ENCODE assay signal across 8 cellular contexts in the genomic region with DNA sequence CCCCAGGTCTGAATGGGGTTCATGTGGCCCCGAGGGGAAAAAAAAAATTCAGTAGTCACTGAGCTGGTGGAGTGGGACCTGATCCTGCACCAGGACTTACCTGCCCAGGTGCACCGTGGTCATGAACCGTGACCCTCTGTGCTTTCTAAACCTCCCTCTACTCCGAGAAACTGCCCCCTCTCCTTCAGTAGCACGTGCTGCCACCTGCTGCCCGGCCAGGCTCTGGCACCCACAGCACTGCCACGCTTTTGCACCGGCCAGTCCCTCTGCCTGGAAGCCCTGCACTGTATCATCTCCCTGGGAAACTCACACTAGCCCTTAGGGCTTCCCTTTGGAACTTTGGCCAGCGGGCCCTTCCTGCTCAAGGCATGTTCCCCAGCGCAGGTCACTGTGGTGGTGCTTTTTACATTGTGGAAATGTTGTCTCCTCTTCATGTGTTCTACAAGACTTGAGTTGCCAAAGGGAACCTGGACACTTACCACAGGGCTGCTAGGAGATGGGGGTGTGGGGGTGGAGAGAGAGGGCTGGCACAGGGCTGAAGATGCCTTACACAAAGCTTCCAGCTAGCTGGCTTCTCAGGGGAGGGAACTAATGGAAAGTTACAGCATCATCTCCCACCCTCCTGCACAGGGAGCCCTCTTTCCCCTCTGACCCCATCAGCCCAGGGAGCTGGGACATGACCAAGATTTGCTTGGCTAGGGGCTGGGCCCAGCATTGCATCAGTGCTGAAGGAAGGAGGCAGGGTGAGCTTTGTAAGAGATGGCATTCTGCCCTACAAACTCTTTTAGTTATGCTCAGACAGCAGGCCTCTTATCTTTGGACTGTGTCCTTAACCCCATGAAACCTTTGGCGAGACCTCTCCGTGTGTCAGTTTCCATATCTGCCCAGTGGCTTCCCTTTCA. TPM values are rescaled to one million over a fixed set of nuclear protein-coding genes. Genes with fewer than 3 reads are reported as not detected.
DNase-seq lines count a peak whose midpoint lies in the region; ATAC-seq, FAIRE-seq and TF ChIP-seq lines count a peak whose summit lies in the region.

No MANE protein-coding gene starts in this region.

- H3K36me3 Mint-ChIP-seq in CD14-positive monocyte = no peaks in the 10 kb centered on the region

- TF ChIP-seq POLR2A in H54 (IDR thresholded peaks at IDR 0.05; ENCODE audit: low read depth, low read length) = no peak

- H3K4me1 ChIP-seq in RWPE2 (ENCODE audit: insufficient read depth, poor library complexity, severe bottlenecking) (no peaks in the 10 kb centered on the region), right cardiac atrium (ENCODE audit: control insufficient read depth, insufficient read depth, low read length) (peaks cover 2% of the 10 kb centered on the region)

- in situ Hi-C loops in G401 (cut with HindIII; ENCODE audit: low sequenced_read_pairs) = no loop called here

- DNase-seq in AG09309 (ENCODE audit: low read depth) (no peak), H54 (ENCODE audit: insufficient read length, low spot score) (peak; percentile 49), RWPE2 (ENCODE audit: low spot score) (no peak), right cardiac atrium (peak in 1 of 3 donors; percentile 37), urothelium cell line (ENCODE audit: low spot score) (peak; percentile 74), CD14-positive monocyte (ENCODE audit: low spot score) (no peak), occipital lobe (lab: John Stamatoyannopoulos, UW) (no peak), G401 (ENCODE audit: low spot score) (no peak)

- H3K9me3 ChIP-seq in RWPE2 (ENCODE audit: severe bottlenecking) = no peaks in the 10 kb centered on the region
- H3K9me3 ChIP-seq in right cardiac atrium (ENCODE audit: control insufficient read depth, low read length) = no peaks in the 10 kb centered on the region

- H3K27ac ChIP-seq in RWPE2 (ENCODE audit: poor library complexity, severe bottlenecking) = no peak overlapping the region
- no peak overlapping the region for H3K27ac ChIP-seq in right cardiac atrium (ENCODE audit: low read length)

- no peak overlapping the region for H3K4me3 ChIP-seq in AG09309 (ENCODE audit: control insufficient read depth, low read depth, low read length)
- H3K4me3 ChIP-seq in RWPE2 (ENCODE audit: severe bottlenecking) = no peak overlapping the region
- H3K4me3 ChIP-seq in right cardiac atrium (ENCODE audit: low read length) = no peak overlapping the region

- TF ChIP-seq CTCF in AG09309 (IDR thresholded peaks at IDR 0.05; ENCODE audit: control insufficient read depth, insufficient read depth, low read depth, low read length, missing control alignments) (peak; percentile 57), RWPE2 (IDR thresholded peaks at IDR 0.05; ENCODE audit: poor library complexity, severe bottlenecking) (peak; percentile 89), CD14-positive monocyte (IDR thresholded peaks at IDR 0.05) (no peak)

- peak overlapping the region in 1 of 7 donors; percentile 24 for H3K27ac Mint-ChIP-seq in CD14-positive monocyte

- peaks cover 33 to 44% (median 35%) of the 10 kb centered on the region in 3 donors for H3K27me3 Mint-ChIP-seq in CD14-positive monocyte (ENCODE audit: low read depth in 3 of 3)

- no peak overlapping the region for H3K4me3 Mint-ChIP-seq in CD14-positive monocyte

- no peaks in the 10 kb centered on the region for H3K4me1 Mint-ChIP-seq in CD14-positive monocyte

- H3K9me3 Mint-ChIP-seq in CD14-positive monocyte = peaks cover 0 to 9% (median 0%) of the 10 kb centered on the region in 7 donors

- WGBS in right cardiac atrium = 25% methylated on average over 12 of the region's 12 CpGs

- peak; percentile 53 for ATAC-seq in RWPE2 (ENCODE audit: low read depth)
- ATAC-seq in right cardiac atrium = peak; percentile 43 to 57

- intact Hi-C loops in right cardiac atrium (cut with DNase I) (no loop called here), CD14-positive monocyte (cut with micrococcal nuclease) (no loop called here)

- peaks cover 61% of the 10 kb centered on the region for H3K27me3 ChIP-seq in RWPE2 (ENCODE audit: insufficient read depth, poor library complexity, severe bottlenecking)
- no peaks in the 10 kb centered on the region for H3K27me3 ChIP-seq in right cardiac atrium (ENCODE audit: control insufficient read depth, insufficient read depth)

- H3K36me3 ChIP-seq in RWPE2 (ENCODE audit: low read depth) = no peaks in the 10 kb centered on the region

- FAIRE-seq in H54 (lab: Jason Lieb, UNC) (no peak), urothelium cell line (lab: Jason Lieb, UNC) (no peak)

RNA-seq across cellular contexts. Expression of gene PTPRT, which starts 2.5 kb away (rescaled TPM):
- total RNA-seq in right cardiac atrium = under 1 TPM; 0.06 to 0.40 (median 0.20) TPM
- 0.07 TPM for polyA plus RNA-seq in right cardiac atrium
- polyA plus RNA-seq in CD14-positive monocyte = not detected
- total RNA-seq in occipital lobe = 17.8 TPM
- under 0.01 TPM in 1 of 2 replicates, not detected in the other for total RNA-seq in G401 (2014; rRNA removed; shearing (Covaris generic))

Comparison
In these comparisons a context has a peak if more than half of its experiments do, and no peak if none do; other contexts are left out.
1. DNase-seq: peak in H54 (single experiment) and urothelium cell line (single experiment); none in AG09309 (single experiment), RWPE2 (single experiment), CD14-positive monocyte (single experiment), occipital lobe (single experiment) and G401 (single experiment).
2. RNA of gene PTPRT, which starts 2.5 kb away (total RNA-seq): 17.8 TPM in occipital lobe (single experiment); 0.06 to 0.40 TPM in right cardiac atrium and under 0.01 TPM in G401; every median in the first group is over 10 times any median in the second.